ENCODE assay signal across 8 cellular contexts in genomic region chr1:95233321-95233736, GRCh38. TPM values are rescaled to one million over a fixed set of nuclear protein-coding genes. Genes with fewer than 3 reads are reported as not detected.
DNase-seq lines count a peak whose midpoint lies in the region; ATAC-seq and TF ChIP-seq lines count a peak whose summit lies in the region.

No MANE protein-coding gene starts in this region.

- intact Hi-C loops in activated B cell treated with CpG ODN at 0.5 μM for 24 hours (cut with micrococcal nuclease): loop anchor here (5.0 kb wide), 3 partner anchors 271 to 1489 kb away; partner anchors contain the start of genes GCLM and PTBP2
- intact Hi-C loops in head of caudate nucleus (cut with DNase I): loop anchor here (5.0 kb wide), 2 partner anchors 116 to 151 kb away; partner anchors contain the start of gene TLCD4

- peak overlapping the region; percentile 92 for H3K4me3 Mint-ChIP-seq in activated B cell treated with CpG ODN at 0.5 μM for 24 hours

- DNase-seq in DMS 273 (lab: John Stamatoyannopoulos, UW; ENCODE audit: unreplicated experiment): peak; percentile 36
- no peak for DNase-seq in DMS 273 treated with DMSO at 0.1 percent for 48 hours (lab: John Stamatoyannopoulos, UW)
- DNase-seq in activated B cell treated with CpG ODN at 0.5 μM for 24 hours: no peak
- peak in 37 of 42 donors; percentile 20 to 71 (median 40) for DNase-seq in head of caudate nucleus
- DNase-seq in omental fat pad (ENCODE audit: low spot score): no peak
- DNase-seq in HEK293T (ENCODE audit: extremely low spot score): no peak
- no peak for DNase-seq in stimulated activated CD4-positive, alpha-beta T cell treated with anti-CD3 and anti-CD28 coated beads, Interleukin-1b, Interleukin-23, amount 100 ng/mL, for 48 hours

- ATAC-seq in activated B cell treated with CpG ODN at 0.5 μM for 24 hours (ENCODE audit: low read depth): no peak
- ATAC-seq in omental fat pad (ENCODE audit: low FRiP score): peak; percentile 20
- no peak for ATAC-seq in HG03135 (IDR thresholded peaks at IDR 0.05; ENCODE audit: unreplicated experiment)

- POLR2A ChIA-PET in activated B cell treated with CpG ODN at 0.5 μM for 24 hours (lab: Charles Lee): interaction anchor here (0.8 to 1.6 kb wide), 12 partner anchors 8 to 379 kb away, joined by 3 to 25 read pairs (median 4); partner anchors contain the start of genes ALG14 and TLCD4
- POLR2A ChIA-PET in HEK293T (lab: Yijun Ruan, JAX): interaction anchor here (0.7 to 2.0 kb wide), 12 partner anchors 12 to 174 kb away, joined by 3 to 19 read pairs (median 4); partner anchors contain the start of genes ALG14 and TLCD4

- H3K27ac Mint-ChIP-seq in activated B cell treated with CpG ODN at 0.5 μM for 24 hours: peak overlapping the region; percentile 84

- H3K27me3 Mint-ChIP-seq in activated B cell treated with CpG ODN at 0.5 μM for 24 hours: peaks cover 4% of the 10 kb centered on the region

- peaks cover 12% of the 10 kb centered on the region for H3K36me3 Mint-ChIP-seq in activated B cell treated with CpG ODN at 0.5 μM for 24 hours (ENCODE audit: low read depth)

- H3K9me3 Mint-ChIP-seq in activated B cell treated with CpG ODN at 0.5 μM for 24 hours: no peaks in the 10 kb centered on the region

- CTCF ChIA-PET in activated B cell treated with CpG ODN at 0.5 μM for 24 hours (lab: Charles Lee): interaction anchor here (0.6 to 2.3 kb wide), 22 partner anchors 9 to 427 kb away, joined by 3 to 45 read pairs (median 6); partner anchors contain the start of genes ALG14 and TLCD4
- CTCF ChIA-PET in HEK293T (lab: Yijun Ruan, JAX): interaction anchor here (0.6 to 1.6 kb wide), 12 partner anchors 10 to 379 kb away, joined by 3 to 18 read pairs (median 6); partner anchors contain the start of genes ALG14 and TLCD4

- H3K4me1 Mint-ChIP-seq in activated B cell treated with CpG ODN at 0.5 μM for 24 hours: peaks cover 35% of the 10 kb centered on the region

- TF ChIP-seq CTCF in activated B cell treated with CpG ODN at 0.5 μM for 24 hours (IDR thresholded peaks at IDR 0.05): no peak
- TF ChIP-seq CTCF in omental fat pad (IDR thresholded peaks at IDR 0.05): no peak

TF ChIP-seq in HEK293T, 16 proteins besides CTCF, POLR2A, EP300 and RAD21:
- no peak for TF ChIP-seq ARNT (IDR thresholded peaks at IDR 0.05)
- TF ChIP-seq CTBP1 (IDR thresholded peaks at IDR 0.05; ENCODE audit: borderline replicate concordance): no peak
- no peak for TF ChIP-seq FOXK2 (IDR thresholded peaks at IDR 0.05)
TF ChIP-seq in HEK293T: peak in this region for 0.

RNA-seq across cellular contexts. Expression of gene RWDD3, which starts 0.7 kb away (rescaled TPM):
- total RNA-seq in activated B cell treated with CpG ODN at 0.5 μM for 24 hours: 17.1 and 18.9 TPM in 2 replicates
- total RNA-seq in omental fat pad: 10 to 100 TPM in 1 of 4 donors, 1 to 10 TPM in 3; 3.7 to 13.1 (median 5.6) TPM

Comparison
In these comparisons a context has a peak if more than half of its experiments do, and no peak if none do; other contexts are left out.
1. DNase-seq: peak in DMS 273 (single experiment) and head of caudate nucleus (37 of 42); none in DMS 273 treated with DMSO at 0.1 percent for 48 hours (single experiment), activated B cell treated with CpG ODN at 0.5 μM for 24 hours (single experiment), omental fat pad (single experiment), HEK293T (single experiment) and stimulated activated CD4-positive, alpha-beta T cell treated with anti-CD3 and anti-CD28 coated beads, Interleukin-1b, Interleukin-23, amount 100 ng/mL, for 48 hours (single experiment).